ENCODE assay signal across 1 cellular context in the genomic region with DNA sequence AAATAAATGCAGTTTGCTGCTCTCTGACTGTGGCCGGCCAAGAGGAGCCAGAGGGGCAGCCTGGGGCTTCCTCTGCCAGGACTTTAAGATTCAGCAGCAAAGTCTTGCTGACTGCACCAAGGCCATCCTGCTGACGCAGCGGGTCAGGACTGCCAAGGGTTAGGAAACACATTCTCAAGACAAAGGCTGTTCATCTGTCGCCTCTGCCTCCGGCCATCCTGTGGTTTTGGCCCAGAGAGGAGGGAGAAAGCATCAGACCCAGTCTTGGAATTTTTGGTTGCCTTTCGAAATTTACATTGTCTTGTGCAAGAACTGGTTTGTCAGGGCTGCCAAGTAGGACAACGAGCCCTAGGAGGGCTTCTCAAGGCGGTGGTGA.
TF ChIP-seq lines count a peak whose summit lies in the region.

No MANE protein-coding gene starts in this region.

TF ChIP-seq in HEK293T, 16 proteins besides CTCF, POLR2A, EP300 and RAD21:
- TF ChIP-seq L3MBTL2 (conservative IDR thresholded peaks at IDR 0.05) (no peak), CTBP1 (IDR thresholded peaks at IDR 0.05; ENCODE audit: borderline replicate concordance) (no peak)
- TF ChIP-seq, protein P1, sequence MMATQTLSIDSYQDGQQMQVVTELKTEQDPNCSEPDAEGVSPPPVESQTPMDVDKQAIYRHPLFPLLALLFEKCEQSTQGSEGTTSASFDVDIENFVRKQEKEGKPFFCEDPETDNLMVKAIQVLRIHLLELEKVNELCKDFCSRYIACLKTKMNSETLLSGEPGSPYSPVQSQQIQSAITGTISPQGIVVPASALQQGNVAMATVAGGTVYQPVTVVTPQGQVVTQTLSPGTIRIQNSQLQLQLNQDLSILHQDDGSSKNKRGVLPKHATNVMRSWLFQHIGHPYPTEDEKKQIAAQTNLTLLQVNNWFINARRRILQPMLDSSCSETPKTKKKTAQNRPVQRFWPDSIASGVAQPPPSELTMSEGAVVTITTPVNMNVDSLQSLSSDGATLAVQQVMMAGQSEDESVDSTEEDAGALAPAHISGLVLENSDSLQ (IDR thresholded peaks at IDR 0.05): no peak
TF ChIP-seq in HEK293T: peak in this region for 0.
